Comparison of ENCODE assay signal across 9 cellular contexts in the genomic region with DNA sequence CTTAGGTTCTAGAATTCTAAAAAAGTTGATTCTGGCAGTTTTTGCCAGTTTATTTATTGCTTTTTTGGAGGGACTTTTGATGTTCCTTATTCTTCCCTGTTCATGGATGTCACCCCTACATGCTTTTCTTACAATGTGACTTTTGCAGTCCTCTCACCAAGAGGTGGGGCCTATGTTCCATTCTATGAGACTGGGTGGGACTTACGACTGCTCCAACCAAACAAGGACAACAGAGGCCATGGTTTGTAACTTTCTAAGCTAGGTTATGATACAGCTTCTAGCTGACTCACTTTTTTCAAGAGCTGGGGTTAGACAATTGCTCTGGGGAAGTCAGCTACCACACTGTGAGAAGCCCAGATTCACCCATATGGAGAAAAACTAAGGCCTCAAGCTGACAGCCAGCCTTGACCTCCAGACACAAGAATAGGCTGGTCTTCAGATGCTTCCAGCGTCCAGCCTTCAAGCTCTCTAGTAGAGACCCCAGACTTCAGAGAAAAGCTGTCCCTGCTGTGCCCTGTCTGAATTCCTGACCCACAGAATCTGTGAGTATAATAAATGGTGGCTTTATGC. TPM values are rescaled to one million over a fixed set of nuclear protein-coding genes. Genes with fewer than 3 reads are reported as not detected.
DNase-seq lines count a peak whose midpoint lies in the region; TF ChIP-seq lines count a peak whose summit lies in the region.
"Had no signal": no experiment of that assay in that cellular context is flagged by ENCODE, and none has a peak within 500 bp of the region (broad histone marks: within the 10 kb centered on the region; RNA-seq: fewer than 3 reads in every experiment).

No MANE protein-coding gene starts in this region.

- TF ChIP-seq CTCF in AG10803 (conservative IDR thresholded peaks at IDR 0.05; ENCODE audit: low read length) (peak; percentile 11), coronary artery (IDR thresholded peaks at IDR 0.05) (no peak)

- H3K36me3 ChIP-seq in H7 (replicated peaks; ENCODE audit: control insufficient read depth, insufficient read depth, low read length), result peaks cover 1% of the 10 kb centered on the region; the same call in 1 of the 2 replicates
- H3K36me3 ChIP-seq: neutrophil had no signal

- peak overlapping the region in 1 of 2 donors; percentile 37 for H3K27ac ChIP-seq in coronary artery
- H3K27ac ChIP-seq: neutrophil had no signal

- TF ChIP-seq RAD21 in Ishikawa (IDR thresholded peaks at IDR 0.05; ENCODE audit: low read depth), result 0 out of 2 replicates have a peak, but pooled peaks have one; percentile 2

- H3K27me3 ChIP-seq in H7 (ENCODE audit: control insufficient read depth, insufficient read depth, low read length), result no peaks in the 10 kb centered on the region
- H3K27me3 ChIP-seq: neutrophil had no signal

- no peak overlapping the region for H3K4me3 ChIP-seq in AG10803 (ENCODE audit: low read length)
- H3K4me3 ChIP-seq in H7 (ENCODE audit: insufficient read depth, low read depth, low read length), result no peak overlapping the region
- H3K4me3 ChIP-seq in coronary artery, result no peak overlapping the region

- TF ChIP-seq EP300 in Ishikawa (IDR thresholded peaks at IDR 0.05; ENCODE audit: borderline replicate concordance), result no peak

- DNase-seq in AG10803 (ENCODE audit: low read depth), result peak; percentile 54
- DNase-seq in dedifferentiated amniotic fluid mesenchymal stem cell (ENCODE audit: extremely low spot score), result peak; percentile 51
- peak; percentile 35 to 64 for DNase-seq in lung microvascular endothelial cell (ENCODE audit: low read depth in 2 of 2)
- DNase-seq in GM19240 (ENCODE audit: insufficient read length, low spot score), result no peak
- no peak for DNase-seq in H7
- no peak for DNase-seq in occipital lobe (lab: John Stamatoyannopoulos, UW)
- DNase-seq in coronary artery (ENCODE audit: low spot score), result no peak

TF ChIP-seq in Ishikawa, 13 proteins besides CTCF, POLR2A, EP300 and RAD21:
- no peak for TF ChIP-seq YY1 (IDR thresholded peaks at IDR 0.05; ENCODE audit: low read depth)
- TF ChIP-seq FOXM1 (IDR thresholded peaks at IDR 0.05; ENCODE audit: borderline replicate concordance, low read depth), result no peak
- no peak for TF ChIP-seq TEAD4 (IDR thresholded peaks at IDR 0.05)
- no peak for TF ChIP-seq CEBPB (IDR thresholded peaks at IDR 0.05)
- TF ChIP-seq REST (IDR thresholded peaks at IDR 0.05; ENCODE audit: low read depth), result no peak
- TF ChIP-seq ZBTB7A (IDR thresholded peaks at IDR 0.05; ENCODE audit: low read depth), result no peak
- no peak for TF ChIP-seq NFIC (IDR thresholded peaks at IDR 0.05)
- no peak for TF ChIP-seq MAX (IDR thresholded peaks at IDR 0.05)
- TF ChIP-seq EGR1 (IDR thresholded peaks at IDR 0.05), result no peak
- TF ChIP-seq TAF1 (IDR thresholded peaks at IDR 0.05; ENCODE audit: low read depth), result no peak
- TF ChIP-seq CREB1 (IDR thresholded peaks at IDR 0.05; ENCODE audit: low read depth), result no peak
- TF ChIP-seq USF1 (IDR thresholded peaks at IDR 0.05), result no peak
- no peak for TF ChIP-seq TCF12 (IDR thresholded peaks at IDR 0.05; ENCODE audit: low read depth)

RNA-seq across cellular contexts. Expression of gene ENOPH1, which starts 39.5 kb away (rescaled TPM):
- total RNA-seq in lung microvascular endothelial cell (31.2 and 45.4 TPM in 2 replicates), occipital lobe (89.7 TPM)
- total RNA-seq in H7 (2014; rRNA removed; shearing (Covaris generic)), result 96.7 and 103 TPM in 2 replicates

RNA-seq across cellular contexts. Expression of gene HNRNPDL, which starts 39.6 kb away (rescaled TPM):
- total RNA-seq in lung microvascular endothelial cell (93.1 and 97.2 TPM in 2 replicates), occipital lobe (347 TPM)
- total RNA-seq in H7 (2014; rRNA removed; shearing (Covaris generic)), result 180 and 204 TPM in 2 replicates

Comparison
In these comparisons a context has a peak if more than half of its experiments do, and no peak if none do; other contexts are left out.
1. DNase-seq: peak in AG10803 (single experiment), dedifferentiated amniotic fluid mesenchymal stem cell (single experiment) and lung microvascular endothelial cell (2 of 2); none in GM19240 (single experiment), H7 (single experiment), occipital lobe (single experiment) and coronary artery (single experiment).